ENCODE assay signal across 1 cellular context in the genomic region with DNA sequence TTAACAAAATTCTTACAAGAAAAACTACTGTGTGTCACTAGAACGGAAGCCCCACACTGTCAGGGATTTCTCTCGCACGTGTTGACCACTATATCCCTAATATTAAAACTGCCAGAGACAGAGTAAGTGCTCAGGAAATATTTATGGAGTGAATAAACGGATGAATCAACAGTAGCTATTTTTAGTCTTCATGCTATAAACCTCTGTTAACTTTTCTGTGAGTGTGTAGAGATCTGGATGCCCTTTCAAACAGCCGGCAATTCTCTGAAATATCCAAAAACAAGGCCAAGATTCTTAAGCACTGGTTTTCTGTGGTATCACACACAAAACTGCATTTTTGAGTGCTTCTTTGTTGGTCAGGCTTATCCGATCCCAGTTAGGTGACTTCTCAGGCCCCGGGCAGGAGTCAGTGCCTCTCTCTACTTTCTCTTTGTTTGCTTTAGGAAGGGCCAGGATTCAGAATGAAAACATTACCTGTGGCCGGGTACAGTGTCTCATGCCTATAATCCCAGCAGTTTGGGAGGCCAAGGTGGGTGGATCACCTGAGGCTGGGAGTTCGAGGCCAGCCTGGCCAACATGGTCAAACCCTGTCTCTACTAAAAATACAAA.
TF ChIP-seq lines count a peak whose summit lies in the region.

No MANE protein-coding gene starts in this region.

TF ChIP-seq in HepG2, 621 proteins besides CTCF, POLR2A, EP300 and RAD21 (continued from another document and continues in another):
- TF ChIP-seq, protein P1, sequence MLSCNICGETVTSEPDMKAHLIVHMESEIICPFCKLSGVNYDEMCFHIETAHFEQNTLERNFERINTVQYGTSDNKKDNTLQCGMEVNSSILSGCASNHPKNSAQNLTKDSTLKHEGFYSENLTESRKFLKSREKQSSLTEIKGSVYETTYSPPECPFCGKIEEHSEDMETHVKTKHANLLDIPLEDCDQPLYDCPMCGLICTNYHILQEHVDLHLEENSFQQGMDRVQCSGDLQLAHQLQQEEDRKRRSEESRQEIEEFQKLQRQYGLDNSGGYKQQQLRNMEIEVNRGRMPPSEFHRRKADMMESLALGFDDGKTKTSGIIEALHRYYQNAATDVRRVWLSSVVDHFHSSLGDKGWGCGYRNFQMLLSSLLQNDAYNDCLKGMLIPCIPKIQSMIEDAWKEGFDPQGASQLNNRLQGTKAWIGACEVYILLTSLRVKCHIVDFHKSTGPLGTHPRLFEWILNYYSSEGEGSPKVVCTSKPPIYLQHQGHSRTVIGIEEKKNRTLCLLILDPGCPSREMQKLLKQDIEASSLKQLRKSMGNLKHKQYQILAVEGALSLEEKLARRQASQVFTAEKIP (CRISPR knock-in tag; IDR thresholded peaks at IDR 0.05; ENCODE audit: borderline replicate concordance): no peak
- no peak for TF ChIP-seq SUZ12 (IDR thresholded peaks at IDR 0.05; ENCODE audit: low read depth, low read length)
- no peak for TF ChIP-seq HOXD1 (CRISPR knock-in tag; IDR thresholded peaks at IDR 0.05)
- TF ChIP-seq, protein P2, sequence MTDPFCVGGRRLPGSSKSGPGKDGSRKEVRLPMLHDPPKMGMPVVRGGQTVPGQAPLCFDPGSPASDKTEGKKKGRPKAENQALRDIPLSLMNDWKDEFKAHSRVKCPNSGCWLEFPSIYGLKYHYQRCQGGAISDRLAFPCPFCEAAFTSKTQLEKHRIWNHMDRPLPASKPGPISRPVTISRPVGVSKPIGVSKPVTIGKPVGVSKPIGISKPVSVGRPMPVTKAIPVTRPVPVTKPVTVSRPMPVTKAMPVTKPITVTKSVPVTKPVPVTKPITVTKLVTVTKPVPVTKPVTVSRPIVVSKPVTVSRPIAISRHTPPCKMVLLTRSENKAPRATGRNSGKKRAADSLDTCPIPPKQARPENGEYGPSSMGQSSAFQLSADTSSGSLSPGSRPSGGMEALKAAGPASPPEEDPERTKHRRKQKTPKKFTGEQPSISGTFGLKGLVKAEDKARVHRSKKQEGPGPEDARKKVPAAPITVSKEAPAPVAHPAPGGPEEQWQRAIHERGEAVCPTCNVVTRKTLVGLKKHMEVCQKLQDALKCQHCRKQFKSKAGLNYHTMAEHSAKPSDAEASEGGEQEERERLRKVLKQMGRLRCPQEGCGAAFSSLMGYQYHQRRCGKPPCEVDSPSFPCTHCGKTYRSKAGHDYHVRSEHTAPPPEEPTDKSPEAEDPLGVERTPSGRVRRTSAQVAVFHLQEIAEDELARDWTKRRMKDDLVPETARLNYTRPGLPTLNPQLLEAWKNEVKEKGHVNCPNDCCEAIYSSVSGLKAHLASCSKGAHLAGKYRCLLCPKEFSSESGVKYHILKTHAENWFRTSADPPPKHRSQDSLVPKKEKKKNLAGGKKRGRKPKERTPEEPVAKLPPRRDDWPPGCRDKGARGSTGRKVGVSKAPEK (CRISPR knock-in tag; IDR thresholded peaks at IDR 0.05; ENCODE audit: borderline replicate concordance): no peak
- no peak for TF ChIP-seq NR2C2 (CRISPR knock-in tag; IDR thresholded peaks at IDR 0.05; ENCODE audit: borderline replicate concordance)
- TF ChIP-seq ZNF550 (CRISPR knock-in tag; IDR thresholded peaks at IDR 0.05; ENCODE audit: borderline replicate concordance): no peak
- TF ChIP-seq, protein P3, sequence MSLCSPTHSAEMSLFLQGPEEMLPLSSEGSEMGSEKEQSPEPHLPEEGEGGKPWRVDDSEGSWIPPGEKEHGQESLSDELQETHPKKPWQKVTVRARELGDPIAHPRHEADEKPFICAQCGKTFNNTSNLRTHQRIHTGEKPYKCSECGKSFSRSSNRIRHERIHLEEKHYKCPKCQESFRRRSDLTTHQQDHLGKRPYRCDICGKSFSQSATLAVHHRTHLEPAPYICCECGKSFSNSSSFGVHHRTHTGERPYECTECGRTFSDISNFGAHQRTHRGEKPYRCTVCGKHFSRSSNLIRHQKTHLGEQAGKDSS (CRISPR knock-in tag; IDR thresholded peaks at IDR 0.05; ENCODE audit: borderline replicate concordance, low read depth): peak; percentile 69; the same call in 1 of the 2 replicates
- TF ChIP-seq NR1H2 (CRISPR knock-in tag; IDR thresholded peaks at IDR 0.05; ENCODE audit: borderline replicate concordance, low read depth): no peak
- no peak for TF ChIP-seq NFE2 (CRISPR knock-in tag; IDR thresholded peaks at IDR 0.05)
- TF ChIP-seq, protein P4, sequence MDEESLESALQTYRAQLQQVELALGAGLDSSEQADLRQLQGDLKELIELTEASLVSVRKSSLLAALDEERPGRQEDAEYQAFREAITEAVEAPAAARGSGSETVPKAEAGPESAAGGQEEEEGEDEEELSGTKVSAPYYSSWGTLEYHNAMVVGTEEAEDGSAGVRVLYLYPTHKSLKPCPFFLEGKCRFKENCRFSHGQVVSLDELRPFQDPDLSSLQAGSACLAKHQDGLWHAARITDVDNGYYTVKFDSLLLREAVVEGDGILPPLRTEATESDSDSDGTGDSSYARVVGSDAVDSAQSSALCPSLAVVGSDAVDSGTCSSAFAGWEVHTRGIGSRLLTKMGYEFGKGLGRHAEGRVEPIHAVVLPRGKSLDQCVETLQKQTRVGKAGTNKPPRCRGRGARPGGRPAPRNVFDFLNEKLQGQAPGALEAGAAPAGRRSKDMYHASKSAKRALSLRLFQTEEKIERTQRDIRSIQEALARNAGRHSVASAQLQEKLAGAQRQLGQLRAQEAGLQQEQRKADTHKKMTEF (CRISPR knock-in tag; IDR thresholded peaks at IDR 0.05): peak; percentile 52; the same call in 1 of the 2 replicates
- no peak for TF ChIP-seq YEATS2 (CRISPR knock-in tag; IDR thresholded peaks at IDR 0.05; ENCODE audit: borderline replicate concordance)
- TF ChIP-seq, protein P5, sequence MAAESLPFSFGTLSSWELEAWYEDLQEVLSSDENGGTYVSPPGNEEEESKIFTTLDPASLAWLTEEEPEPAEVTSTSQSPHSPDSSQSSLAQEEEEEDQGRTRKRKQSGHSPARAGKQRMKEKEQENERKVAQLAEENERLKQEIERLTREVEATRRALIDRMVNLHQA (CRISPR knock-in tag; IDR thresholded peaks at IDR 0.05): no peak
- TF ChIP-seq, protein P6, sequence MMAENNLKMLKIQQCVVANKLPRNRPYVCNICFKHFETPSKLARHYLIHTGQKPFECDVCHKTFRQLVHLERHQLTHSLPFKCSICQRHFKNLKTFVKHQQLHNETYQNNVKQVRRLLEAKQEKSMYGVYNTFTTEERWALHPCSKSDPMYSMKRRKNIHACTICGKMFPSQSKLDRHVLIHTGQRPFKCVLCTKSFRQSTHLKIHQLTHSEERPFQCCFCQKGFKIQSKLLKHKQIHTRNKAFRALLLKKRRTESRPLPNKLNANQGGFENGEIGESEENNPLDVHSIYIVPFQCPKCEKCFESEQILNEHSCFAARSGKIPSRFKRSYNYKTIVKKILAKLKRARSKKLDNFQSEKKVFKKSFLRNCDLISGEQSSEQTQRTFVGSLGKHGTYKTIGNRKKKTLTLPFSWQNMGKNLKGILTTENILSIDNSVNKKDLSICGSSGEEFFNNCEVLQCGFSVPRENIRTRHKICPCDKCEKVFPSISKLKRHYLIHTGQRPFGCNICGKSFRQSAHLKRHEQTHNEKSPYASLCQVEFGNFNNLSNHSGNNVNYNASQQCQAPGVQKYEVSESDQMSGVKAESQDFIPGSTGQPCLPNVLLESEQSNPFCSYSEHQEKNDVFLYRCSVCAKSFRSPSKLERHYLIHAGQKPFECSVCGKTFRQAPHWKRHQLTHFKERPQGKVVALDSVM (CRISPR knock-in tag; IDR thresholded peaks at IDR 0.05): peak; percentile 81
- no peak for TF ChIP-seq RFX3 (CRISPR knock-in tag; IDR thresholded peaks at IDR 0.05)
- TF ChIP-seq, protein P7, sequence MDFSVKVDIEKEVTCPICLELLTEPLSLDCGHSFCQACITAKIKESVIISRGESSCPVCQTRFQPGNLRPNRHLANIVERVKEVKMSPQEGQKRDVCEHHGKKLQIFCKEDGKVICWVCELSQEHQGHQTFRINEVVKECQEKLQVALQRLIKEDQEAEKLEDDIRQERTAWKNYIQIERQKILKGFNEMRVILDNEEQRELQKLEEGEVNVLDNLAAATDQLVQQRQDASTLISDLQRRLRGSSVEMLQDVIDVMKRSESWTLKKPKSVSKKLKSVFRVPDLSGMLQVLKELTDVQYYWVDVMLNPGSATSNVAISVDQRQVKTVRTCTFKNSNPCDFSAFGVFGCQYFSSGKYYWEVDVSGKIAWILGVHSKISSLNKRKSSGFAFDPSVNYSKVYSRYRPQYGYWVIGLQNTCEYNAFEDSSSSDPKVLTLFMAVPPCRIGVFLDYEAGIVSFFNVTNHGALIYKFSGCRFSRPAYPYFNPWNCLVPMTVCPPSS (IDR thresholded peaks at IDR 0.05): no peak
- no peak for TF ChIP-seq ARNTL (CRISPR knock-in tag; IDR thresholded peaks at IDR 0.05)
- TF ChIP-seq MIER2 (CRISPR knock-in tag; IDR thresholded peaks at IDR 0.05): no peak
- TF ChIP-seq, protein P8, sequence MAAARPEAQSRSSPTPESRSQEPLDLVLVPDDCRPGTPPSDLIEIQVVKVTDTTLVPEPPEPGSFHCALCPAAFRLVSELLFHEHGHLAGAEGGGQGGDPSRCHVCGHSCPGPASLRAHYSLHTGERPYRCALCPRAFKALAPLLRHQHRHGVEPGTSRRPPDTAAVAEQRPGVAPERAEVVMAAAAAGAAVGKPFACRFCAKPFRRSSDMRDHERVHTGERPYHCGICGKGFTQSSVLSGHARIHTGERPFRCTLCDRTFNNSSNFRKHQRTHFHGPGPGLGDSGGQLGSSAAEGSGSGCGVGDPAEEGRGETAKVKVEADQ (CRISPR knock-in tag; IDR thresholded peaks at IDR 0.05; ENCODE audit: borderline replicate concordance): no peak
- no peak for TF ChIP-seq AHR (CRISPR knock-in tag; IDR thresholded peaks at IDR 0.05)
- TF ChIP-seq RARA (CRISPR knock-in tag; IDR thresholded peaks at IDR 0.05): 0 out of 2 replicates have a peak, but pooled peaks have one; percentile 10
- TF ChIP-seq, protein P9, sequence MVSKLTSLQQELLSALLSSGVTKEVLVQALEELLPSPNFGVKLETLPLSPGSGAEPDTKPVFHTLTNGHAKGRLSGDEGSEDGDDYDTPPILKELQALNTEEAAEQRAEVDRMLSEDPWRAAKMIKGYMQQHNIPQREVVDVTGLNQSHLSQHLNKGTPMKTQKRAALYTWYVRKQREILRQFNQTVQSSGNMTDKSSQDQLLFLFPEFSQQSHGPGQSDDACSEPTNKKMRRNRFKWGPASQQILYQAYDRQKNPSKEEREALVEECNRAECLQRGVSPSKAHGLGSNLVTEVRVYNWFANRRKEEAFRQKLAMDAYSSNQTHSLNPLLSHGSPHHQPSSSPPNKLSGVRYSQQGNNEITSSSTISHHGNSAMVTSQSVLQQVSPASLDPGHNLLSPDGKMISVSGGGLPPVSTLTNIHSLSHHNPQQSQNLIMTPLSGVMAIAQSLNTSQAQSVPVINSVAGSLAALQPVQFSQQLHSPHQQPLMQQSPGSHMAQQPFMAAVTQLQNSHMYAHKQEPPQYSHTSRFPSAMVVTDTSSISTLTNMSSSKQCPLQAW (CRISPR knock-in tag; IDR thresholded peaks at IDR 0.05): 0 out of 2 replicates have a peak, but pooled peaks have one; percentile 49
- TF ChIP-seq, protein P10, sequence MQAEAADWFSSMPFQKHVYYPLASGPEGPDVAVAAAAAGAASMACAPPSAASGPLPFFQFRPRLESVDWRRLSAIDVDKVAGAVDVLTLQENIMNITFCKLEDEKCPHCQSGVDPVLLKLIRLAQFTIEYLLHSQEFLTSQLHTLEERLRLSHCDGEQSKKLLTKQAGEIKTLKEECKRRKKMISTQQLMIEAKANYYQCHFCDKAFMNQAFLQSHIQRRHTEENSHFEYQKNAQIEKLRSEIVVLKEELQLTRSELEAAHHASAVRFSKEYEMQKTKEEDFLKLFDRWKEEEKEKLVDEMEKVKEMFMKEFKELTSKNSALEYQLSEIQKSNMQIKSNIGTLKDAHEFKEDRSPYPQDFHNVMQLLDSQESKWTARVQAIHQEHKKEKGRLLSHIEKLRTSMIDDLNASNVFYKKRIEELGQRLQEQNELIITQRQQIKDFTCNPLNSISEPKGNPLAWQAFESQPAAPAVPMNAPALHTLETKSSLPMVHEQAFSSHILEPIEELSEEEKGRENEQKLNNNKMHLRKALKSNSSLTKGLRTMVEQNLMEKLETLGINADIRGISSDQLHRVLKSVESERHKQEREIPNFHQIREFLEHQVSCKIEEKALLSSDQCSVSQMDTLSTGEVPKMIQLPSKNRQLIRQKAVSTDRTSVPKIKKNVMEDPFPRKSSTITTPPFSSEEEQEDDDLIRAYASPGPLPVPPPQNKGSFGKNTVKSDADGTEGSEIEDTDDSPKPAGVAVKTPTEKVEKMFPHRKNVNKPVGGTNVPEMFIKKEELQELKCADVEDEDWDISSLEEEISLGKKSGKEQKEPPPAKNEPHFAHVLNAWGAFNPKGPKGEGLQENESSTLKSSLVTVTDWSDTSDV (CRISPR knock-in tag; IDR thresholded peaks at IDR 0.05): no peak
- TF ChIP-seq KLF6 (CRISPR knock-in tag; IDR thresholded peaks at IDR 0.05): no peak
- no peak for TF ChIP-seq MEIS1 (CRISPR knock-in tag; IDR thresholded peaks at IDR 0.05; ENCODE audit: borderline replicate concordance)
- TF ChIP-seq ZNF501 (CRISPR knock-in tag; IDR thresholded peaks at IDR 0.05): peak; percentile 67; the same call in 1 of the 2 replicates
- no peak for TF ChIP-seq RARG (CRISPR knock-in tag; IDR thresholded peaks at IDR 0.05; ENCODE audit: low read depth)
- no peak for TF ChIP-seq JARID2 (CRISPR knock-in tag; IDR thresholded peaks at IDR 0.05; ENCODE audit: insufficient replicate concordance)
- TF ChIP-seq SOX5 (CRISPR knock-in tag; IDR thresholded peaks at IDR 0.05; ENCODE audit: borderline replicate concordance): peak; percentile 48; the same call in 1 of the 2 replicates
- no peak; the same call in 1 of the 2 replicates for TF ChIP-seq ZNF136 (CRISPR knock-in tag; IDR thresholded peaks at IDR 0.05; ENCODE audit: low read depth)
- TF ChIP-seq, protein P11, sequence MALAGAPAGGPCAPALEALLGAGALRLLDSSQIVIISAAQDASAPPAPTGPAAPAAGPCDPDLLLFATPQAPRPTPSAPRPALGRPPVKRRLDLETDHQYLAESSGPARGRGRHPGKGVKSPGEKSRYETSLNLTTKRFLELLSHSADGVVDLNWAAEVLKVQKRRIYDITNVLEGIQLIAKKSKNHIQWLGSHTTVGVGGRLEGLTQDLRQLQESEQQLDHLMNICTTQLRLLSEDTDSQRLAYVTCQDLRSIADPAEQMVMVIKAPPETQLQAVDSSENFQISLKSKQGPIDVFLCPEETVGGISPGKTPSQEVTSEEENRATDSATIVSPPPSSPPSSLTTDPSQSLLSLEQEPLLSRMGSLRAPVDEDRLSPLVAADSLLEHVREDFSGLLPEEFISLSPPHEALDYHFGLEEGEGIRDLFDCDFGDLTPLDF (CRISPR knock-in tag; IDR thresholded peaks at IDR 0.05): no peak
- TF ChIP-seq U2AF1 (optimal IDR thresholded peaks at IDR 0.05; ENCODE audit: low read depth, low read length): no peak
- TF ChIP-seq GATAD2A (CRISPR knock-in tag; IDR thresholded peaks at IDR 0.05): peak; percentile 50; the same call in 1 of the 2 replicates
- TF ChIP-seq, protein P12, sequence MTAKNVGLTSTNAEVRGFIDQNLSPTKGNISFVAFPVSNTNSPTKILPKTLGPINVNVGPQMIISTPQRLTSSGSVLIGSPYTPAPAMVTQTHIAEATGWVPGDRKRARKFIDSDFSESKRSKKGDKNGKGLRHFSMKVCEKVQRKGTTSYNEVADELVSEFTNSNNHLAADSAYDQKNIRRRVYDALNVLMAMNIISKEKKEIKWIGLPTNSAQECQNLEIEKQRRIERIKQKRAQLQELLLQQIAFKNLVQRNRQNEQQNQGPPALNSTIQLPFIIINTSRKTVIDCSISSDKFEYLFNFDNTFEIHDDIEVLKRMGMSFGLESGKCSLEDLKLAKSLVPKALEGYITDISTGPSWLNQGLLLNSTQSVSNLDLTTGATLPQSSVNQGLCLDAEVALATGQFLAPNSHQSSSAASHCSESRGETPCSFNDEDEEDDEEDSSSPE (CRISPR knock-in tag; IDR thresholded peaks at IDR 0.05): no peak
- no peak for TF ChIP-seq POLR2AphosphoS2 (IDR thresholded peaks at IDR 0.05; ENCODE audit: low read depth, low read length)
- TF ChIP-seq ZNF34 (CRISPR knock-in tag; IDR thresholded peaks at IDR 0.05; ENCODE audit: borderline replicate concordance): no peak
- TF ChIP-seq FOXP1 (IDR thresholded peaks at IDR 0.05): no peak
- 0 out of 2 replicates have a peak, but pooled peaks have one; percentile 23 for TF ChIP-seq FOXP1 (CRISPR knock-in tag; IDR thresholded peaks at IDR 0.05)
- no peak for TF ChIP-seq RFX5 (IDR thresholded peaks at IDR 0.05; ENCODE audit: low read depth, low read length)
- TF ChIP-seq KLF9 (CRISPR knock-in tag; IDR thresholded peaks at IDR 0.05; ENCODE audit: low read depth): no peak
